Comparison of ENCODE assay signal across 18 cellular contexts in the genomic region with DNA sequence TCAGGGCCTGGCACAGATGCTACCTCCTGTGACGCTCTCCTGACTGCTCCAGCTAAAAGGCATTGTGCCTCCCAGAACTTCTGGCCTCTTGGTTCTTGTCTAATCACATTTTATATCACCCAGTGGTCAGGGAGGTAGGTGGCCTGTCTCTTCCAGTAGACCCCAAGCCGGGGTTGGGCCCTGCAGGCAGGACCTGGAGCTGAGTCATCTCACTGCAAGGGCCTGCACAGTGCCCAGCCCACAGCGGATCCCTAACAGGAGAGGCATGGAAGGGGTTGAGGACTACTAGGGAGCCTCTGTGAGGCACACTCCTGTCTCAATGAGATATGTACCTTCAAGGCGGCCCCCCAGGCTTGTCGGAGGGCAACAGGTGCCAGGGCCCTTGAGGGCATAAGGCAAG. TPM values are rescaled to one million over a fixed set of nuclear protein-coding genes. Genes with fewer than 3 reads are reported as not detected.
DNase-seq lines count a peak whose midpoint lies in the region; ATAC-seq and TF ChIP-seq lines count a peak whose summit lies in the region.
"Had no signal": no experiment of that assay in that cellular context is flagged by ENCODE, and none has a peak within 500 bp of the region (broad histone marks: within the 10 kb centered on the region; RNA-seq: fewer than 3 reads in every experiment).

No MANE protein-coding gene starts in this region.

- TF ChIP-seq CTCF in natural killer cell (IDR thresholded peaks at IDR 0.05) (no peak), endothelial cell (IDR thresholded peaks at IDR 0.05; ENCODE audit: unreplicated experiment) (no peak)

- H3K9me3 Mint-ChIP-seq in natural killer cell = no peaks in the 10 kb centered on the region
- H3K9me3 Mint-ChIP-seq in natural killer cell treated with Interleukin-12 subunit alpha and Interleukin-12 subunit beta and Interleukin-15 and Interleukin-18, amount 100 ng/mL, for 72 hours = no peaks in the 10 kb centered on the region
- H3K9me3 Mint-ChIP-seq in endothelial cell (ENCODE audit: unreplicated experiment) = no peaks in the 10 kb centered on the region
- H3K9me3 Mint-ChIP-seq in stimulated activated naive B cell treated with anti-CD40 and anti-IgM and Interleukin-4, amounts not matched to agents 10 μg/mL and 1 μg/mL and 100 μg/mL, for 72 hours = no peaks in the 10 kb centered on the region
- H3K9me3 Mint-ChIP-seq: activated CD4-positive, alpha-beta T cell treated with anti-CD3 and anti-CD28 coated beads, Interleukin-2, amount 10 ng/mL, durations not matched to agents 24 days and 14 days; activated naive CD8-positive, alpha-beta T cell treated with anti-CD3 and anti-CD28 coated beads for 36 hours; nephron had no signal

- intact Hi-C loops in natural killer cell (cut with micrococcal nuclease) = no loop called here

- H3K36me3 Mint-ChIP-seq in natural killer cell (no peaks in the 10 kb centered on the region), endothelial cell (ENCODE audit: low read depth, unreplicated experiment) (peaks cover 30% of the 10 kb centered on the region)
- peaks cover 18% of the 10 kb centered on the region for H3K36me3 Mint-ChIP-seq in natural killer cell treated with Interleukin-12 subunit alpha and Interleukin-12 subunit beta and Interleukin-15 and Interleukin-18, amount 100 ng/mL, for 72 hours
- peaks cover 51 to 58% of the 10 kb centered on the region in 2 donors for H3K36me3 Mint-ChIP-seq in stimulated activated naive B cell treated with anti-CD40 and anti-IgM and Interleukin-4, amounts not matched to agents 10 μg/mL and 1 μg/mL and 100 μg/mL, for 72 hours

- DNase-seq in natural killer cell (no peak), RPMI7951 (ENCODE audit: low read depth) (peak; percentile 45), endothelial cell (ENCODE audit: low spot score) (no peak), NCI-H2081 treated with DMSO at 0.1 percent for 48 hours (lab: John Stamatoyannopoulos, UW) (no peak), UCSD-AML1 (lab: John Stamatoyannopoulos, UW; ENCODE audit: unreplicated experiment) (no peak)
- DNase-seq in natural killer cell treated with Interleukin-12 subunit alpha and Interleukin-12 subunit beta and Interleukin-15 and Interleukin-18, amount 100 ng/mL, for 72 hours (ENCODE audit: low spot score) = no peak
- DNase-seq in stimulated activated naive B cell treated with anti-CD40 and anti-IgM and Interleukin-4, amounts not matched to agents 10 μg/mL and 1 μg/mL and 100 μg/mL, for 72 hours = no peak
- DNase-seq: activated CD4-positive, alpha-beta T cell treated with anti-CD3 and anti-CD28 coated beads, Interleukin-2, amount 10 ng/mL, durations not matched to agents 24 days and 14 days; activated naive CD8-positive, alpha-beta T cell treated with anti-CD3 and anti-CD28 coated beads for 36 hours; foreskin fibroblast; kidney; NCI-H1048; Right ventricle myocardium superior; small intestine had no signal

- no peak for ATAC-seq in natural killer cell
- ATAC-seq in natural killer cell treated with Interleukin-12 subunit alpha and Interleukin-12 subunit beta and Interleukin-15 and Interleukin-18, amount 100 ng/mL, for 72 hours = no peak
- ATAC-seq in stimulated activated naive B cell treated with anti-CD40 and anti-IgM and Interleukin-4, amounts not matched to agents 10 μg/mL and 1 μg/mL and 100 μg/mL, for 72 hours (replicated peaks) = no peak
- ATAC-seq in GM19467 (IDR thresholded peaks at IDR 0.05; ENCODE audit: unreplicated experiment) = no peak

- H3K4me3 Mint-ChIP-seq in natural killer cell (no peak overlapping the region), endothelial cell (ENCODE audit: unreplicated experiment) (peak overlapping the region; percentile 59)
- H3K4me3 Mint-ChIP-seq in natural killer cell treated with Interleukin-12 subunit alpha and Interleukin-12 subunit beta and Interleukin-15 and Interleukin-18, amount 100 ng/mL, for 72 hours = no peak overlapping the region
- no peak overlapping the region for H3K4me3 Mint-ChIP-seq in stimulated activated naive B cell treated with anti-CD40 and anti-IgM and Interleukin-4, amounts not matched to agents 10 μg/mL and 1 μg/mL and 100 μg/mL, for 72 hours
- H3K4me3 Mint-ChIP-seq: activated CD4-positive, alpha-beta T cell treated with anti-CD3 and anti-CD28 coated beads, Interleukin-2, amount 10 ng/mL, durations not matched to agents 24 days and 14 days; activated naive CD8-positive, alpha-beta T cell treated with anti-CD3 and anti-CD28 coated beads for 36 hours; nephron had no signal

- H3K27me3 Mint-ChIP-seq in natural killer cell (ENCODE audit: low read depth in 2 of 2) (no peaks in the 10 kb centered on the region), endothelial cell (ENCODE audit: unreplicated experiment) (peaks cover 15% of the 10 kb centered on the region)
- no peaks in the 10 kb centered on the region for H3K27me3 Mint-ChIP-seq in natural killer cell treated with Interleukin-12 subunit alpha and Interleukin-12 subunit beta and Interleukin-15 and Interleukin-18, amount 100 ng/mL, for 72 hours
- no peaks in the 10 kb centered on the region for H3K27me3 Mint-ChIP-seq in stimulated activated naive B cell treated with anti-CD40 and anti-IgM and Interleukin-4, amounts not matched to agents 10 μg/mL and 1 μg/mL and 100 μg/mL, for 72 hours
- H3K27me3 Mint-ChIP-seq: activated CD4-positive, alpha-beta T cell treated with anti-CD3 and anti-CD28 coated beads, Interleukin-2, amount 10 ng/mL, durations not matched to agents 24 days and 14 days; activated naive CD8-positive, alpha-beta T cell treated with anti-CD3 and anti-CD28 coated beads for 36 hours had no signal

- H3K4me1 Mint-ChIP-seq in natural killer cell (peaks cover 39 to 51% of the 10 kb centered on the region in 2 donors), endothelial cell (ENCODE audit: unreplicated experiment) (peaks cover 88% of the 10 kb centered on the region)
- peaks cover 31 to 38% of the 10 kb centered on the region in 2 donors for H3K4me1 Mint-ChIP-seq in natural killer cell treated with Interleukin-12 subunit alpha and Interleukin-12 subunit beta and Interleukin-15 and Interleukin-18, amount 100 ng/mL, for 72 hours (ENCODE audit: low read depth in 2 of 2)
- peaks cover 25 to 53% of the 10 kb centered on the region in 2 donors for H3K4me1 Mint-ChIP-seq in stimulated activated naive B cell treated with anti-CD40 and anti-IgM and Interleukin-4, amounts not matched to agents 10 μg/mL and 1 μg/mL and 100 μg/mL, for 72 hours

- H3K27ac Mint-ChIP-seq in natural killer cell (peak overlapping the region; percentile 25 to 45), endothelial cell (ENCODE audit: unreplicated experiment) (peak overlapping the region; percentile 95)
- H3K27ac Mint-ChIP-seq in natural killer cell treated with Interleukin-12 subunit alpha and Interleukin-12 subunit beta and Interleukin-15 and Interleukin-18, amount 100 ng/mL, for 72 hours = no peak overlapping the region
- H3K27ac Mint-ChIP-seq in stimulated activated naive B cell treated with anti-CD40 and anti-IgM and Interleukin-4, amounts not matched to agents 10 μg/mL and 1 μg/mL and 100 μg/mL, for 72 hours = peak overlapping the region; percentile 27
- H3K27ac Mint-ChIP-seq: activated CD4-positive, alpha-beta T cell treated with anti-CD3 and anti-CD28 coated beads, Interleukin-2, amount 10 ng/mL, durations not matched to agents 24 days and 14 days; activated naive CD8-positive, alpha-beta T cell treated with anti-CD3 and anti-CD28 coated beads for 36 hours had no signal

RNA-seq across cellular contexts. Expression of gene LEMD2, which starts 6.4 kb away (rescaled TPM):
- total RNA-seq in natural killer cell (100 to 1,000 TPM; 109 to 133 (median 121) TPM), endothelial cell (ENCODE audit: unreplicated experiment) (105 TPM)
- 10 to 100 TPM; 62.1 to 67.6 TPM for total RNA-seq in natural killer cell treated with Interleukin-12 subunit alpha and Interleukin-12 subunit beta and Interleukin-15 and Interleukin-18, amount 100 ng/mL, for 72 hours
- 34.1 and 46.9 TPM in 2 replicates for total RNA-seq in RPMI7951 (2014; rRNA removed; shearing (Covaris generic))

RNA-seq across cellular contexts. Expression of gene MLN, which starts 21.2 kb away (rescaled TPM):
- total RNA-seq in natural killer cell = not detected
- total RNA-seq in natural killer cell treated with Interleukin-12 subunit alpha and Interleukin-12 subunit beta and Interleukin-15 and Interleukin-18, amount 100 ng/mL, for 72 hours = not detected
- not detected in 2 replicates for total RNA-seq in RPMI7951 (2014; rRNA removed; shearing (Covaris generic))
- total RNA-seq in endothelial cell (ENCODE audit: unreplicated experiment) = not detected
- total RNA-seq: activated CD4-positive, alpha-beta T cell treated with anti-CD3 and anti-CD28 coated beads, Interleukin-2, amount 10 ng/mL, durations not matched to agents 24 days and 14 days; activated naive CD8-positive, alpha-beta T cell treated with anti-CD3 and anti-CD28 coated beads for 36 hours; kidney; pulmonary artery endothelial cell; Right ventricle myocardium superior; temporal lobe had no signal

RNA-seq across cellular contexts. Expression of gene IP6K3, which starts 35.9 kb away (rescaled TPM):
- total RNA-seq in natural killer cell (not detected), endothelial cell (ENCODE audit: unreplicated experiment) (not detected)
- total RNA-seq in natural killer cell treated with Interleukin-12 subunit alpha and Interleukin-12 subunit beta and Interleukin-15 and Interleukin-18, amount 100 ng/mL, for 72 hours = not detected
- total RNA-seq in RPMI7951 (2014; rRNA removed; shearing (Covaris generic)) = 0.36 and 1.1 TPM in 2 replicates
- total RNA-seq: activated CD4-positive, alpha-beta T cell treated with anti-CD3 and anti-CD28 coated beads, Interleukin-2, amount 10 ng/mL, durations not matched to agents 24 days and 14 days; activated naive CD8-positive, alpha-beta T cell treated with anti-CD3 and anti-CD28 coated beads for 36 hours; pulmonary artery endothelial cell; temporal lobe had no signal

Comparison
In these comparisons a context has a peak if more than half of its experiments do, and no peak if none do; other contexts are left out.
1. H3K27ac Mint-ChIP-seq: peak in natural killer cell (2 of 2), endothelial cell (single experiment) and stimulated activated naive B cell treated with anti-CD40 and anti-IgM and Interleukin-4, amounts not matched to agents 10 μg/mL and 1 μg/mL and 100 μg/mL, for 72 hours (single experiment); none in natural killer cell treated with Interleukin-12 subunit alpha and Interleukin-12 subunit beta and Interleukin-15 and Interleukin-18, amount 100 ng/mL, for 72 hours (0 of 2).